In genomic region chr4:156875697-156876096, GRCh38 we compare ENCODE assay signal across 18 cellular contexts.
DNase-seq lines count a peak whose midpoint lies in the region; ATAC-seq and TF ChIP-seq lines count a peak whose summit lies in the region.
"Had no signal": no experiment of that assay in that cellular context is flagged by ENCODE, and none has a peak within 500 bp of the region (broad histone marks: within the 10 kb centered on the region; RNA-seq: fewer than 3 reads in every experiment).

No MANE protein-coding gene starts in this region.

- peaks cover 18% of the 10 kb centered on the region; the same call in 1 of the 2 replicates for H3K79me2 ChIP-seq in PC-3 (ENCODE audit: low read length)

- no peaks in the 10 kb centered on the region for H3K9me3 Mint-ChIP-seq in type B pancreatic cell
- H3K9me3 Mint-ChIP-seq in activated CD4-positive, alpha-beta memory T cell treated with anti-CD3 and anti-CD28 coated beads for 36 hours, result peaks cover 4% of the 10 kb centered on the region

- H3K9ac ChIP-seq in PC-3 (ENCODE audit: low read length), result no peak overlapping the region
- H3K9ac ChIP-seq: GM23248 had no signal

- DNase-seq in PC-3 (no peak), myocyte (ENCODE audit: low read depth) (peak; percentile 19), type B pancreatic cell (ENCODE audit: extremely low spot score, unreplicated experiment) (no peak), caudate nucleus (lab: John Stamatoyannopoulos, UW) (no peak), Right ventricle myocardium superior (no peak)
- DNase-seq in activated CD4-positive, alpha-beta memory T cell treated with anti-CD3 and anti-CD28 coated beads for 36 hours, result no peak
- DNase-seq: ACHN; BE2C; C1 segment of cervical spinal cord; CD4-positive, CD25-positive, alpha-beta regulatory T cell; CD8-positive, alpha-beta memory T cell; COR-L47; GM23248; HCEC 1CT; HFFc6; IMR-90 had no signal

- H3K27me3 ChIP-seq in PC-3 (ENCODE audit: low read length), result no peaks in the 10 kb centered on the region
- H3K27me3 ChIP-seq: BE2C had no signal

- H3K4me1 Mint-ChIP-seq in type B pancreatic cell (ENCODE audit: unreplicated experiment), result peaks cover 3% of the 10 kb centered on the region
- no peaks in the 10 kb centered on the region for H3K4me1 Mint-ChIP-seq in activated CD4-positive, alpha-beta memory T cell treated with anti-CD3 and anti-CD28 coated beads for 36 hours (ENCODE audit: low read depth)
- H3K4me1 Mint-ChIP-seq: CD4-positive, CD25-positive, alpha-beta regulatory T cell; CD8-positive, alpha-beta memory T cell had no signal

- no peak overlapping the region for H2AFZ ChIP-seq in PC-3 (ENCODE audit: low read length)
- H2AFZ ChIP-seq: GM23248 had no signal

- peak overlapping the region; percentile 67 for H3K27ac Mint-ChIP-seq in type B pancreatic cell
- H3K27ac Mint-ChIP-seq in activated CD4-positive, alpha-beta memory T cell treated with anti-CD3 and anti-CD28 coated beads for 36 hours, result no peak overlapping the region
- H3K27ac Mint-ChIP-seq: CD4-positive, CD25-positive, alpha-beta regulatory T cell; CD8-positive, alpha-beta memory T cell; HFFc6 had no signal

- no peak for TF ChIP-seq CTCF in HEK293 (tag by site-specific recombination; IDR thresholded peaks at IDR 0.05)
- TF ChIP-seq CTCF in PC-3 (conservative IDR thresholded peaks at IDR 0.05; ENCODE audit: low read depth, low read length), result no peak
- TF ChIP-seq CTCF in type B pancreatic cell (conservative IDR thresholded peaks at IDR 0.05), result no peak

- H3K4me1 ChIP-seq in HEK293 (ENCODE audit: control insufficient read depth, insufficient read depth, low read length) (peaks cover 10% of the 10 kb centered on the region), PC-3 (ENCODE audit: insufficient read depth, low read length) (peaks cover 12% of the 10 kb centered on the region)
- H3K4me1 ChIP-seq: BE2C had no signal

- H3K27ac ChIP-seq in HEK293 (ENCODE audit: extremely low read depth, low read depth, low read length), result no peak overlapping the region
- H3K27ac ChIP-seq in PC-3 (ENCODE audit: low read length), result no peak overlapping the region
- H3K27ac ChIP-seq in caudate nucleus (ENCODE audit: low read depth, low read length), result no peak overlapping the region
- H3K27ac ChIP-seq: GM23248, HL-60 had no signal

- ATAC-seq in PC-3 (peak; percentile 15; the same call in 1 of the 2 replicates), Right ventricle myocardium superior (ENCODE audit: poor library complexity) (no peak)

- no peaks in the 10 kb centered on the region for H3F3A ChIP-seq in PC-3 (ENCODE audit: low read length, unreplicated experiment)

- BruUV-seq in PC-3 (replicated peaks; lab: Mats Ljungman, UMichigan), result no TSS peak

- no peaks in the 10 kb centered on the region for H3K9me2 ChIP-seq in PC-3 (replicated peaks; ENCODE audit: low read length)

- H3K4me3 Mint-ChIP-seq in type B pancreatic cell, result peak overlapping the region; percentile 34
- H3K4me3 Mint-ChIP-seq in activated CD4-positive, alpha-beta memory T cell treated with anti-CD3 and anti-CD28 coated beads for 36 hours, result no peak overlapping the region
- H3K4me3 Mint-ChIP-seq: CD4-positive, CD25-positive, alpha-beta regulatory T cell; CD8-positive, alpha-beta memory T cell; HFFc6 had no signal

- H3K27me3 Mint-ChIP-seq in type B pancreatic cell, result no peaks in the 10 kb centered on the region
- no peaks in the 10 kb centered on the region for H3K27me3 Mint-ChIP-seq in activated CD4-positive, alpha-beta memory T cell treated with anti-CD3 and anti-CD28 coated beads for 36 hours
- H3K27me3 Mint-ChIP-seq: CD4-positive, CD25-positive, alpha-beta regulatory T cell; CD8-positive, alpha-beta memory T cell had no signal

- H3K4me3 ChIP-seq in HEK293 (ENCODE audit: low read depth, low read length) (no peak overlapping the region), PC-3 (ENCODE audit: low read length) (no peak overlapping the region)
- H3K4me3 ChIP-seq: GM23248 had no signal

- no peaks in the 10 kb centered on the region for H3K9me3 ChIP-seq in HEK293 (ENCODE audit: control insufficient read depth, insufficient read depth, low read depth, low read length)
- no peaks in the 10 kb centered on the region for H3K9me3 ChIP-seq in PC-3 (ENCODE audit: low read length)
- H3K9me3 ChIP-seq: BE2C had no signal

- no peaks in the 10 kb centered on the region for H3K36me3 ChIP-seq in HEK293 (ENCODE audit: control insufficient read depth in 2 of 2, insufficient read depth in 1 of 2, low read length in 2 of 2)
- H3K36me3 ChIP-seq in PC-3 (ENCODE audit: low read depth, low read length), result no peaks in the 10 kb centered on the region
- H3K36me3 ChIP-seq: BE2C had no signal

- CTCF ChIA-PET in HEK293 (lab: Yijun Ruan, JAX), result interaction anchor here (0.5 kb wide), 1 partner anchor 370 kb away, joined by 3 read pairs; no protein-coding TSS in a partner anchor
- CTCF ChIA-PET in PC-3 (lab: Charles Lee), result no interaction called here
- CTCF ChIA-PET in activated CD4-positive, alpha-beta memory T cell treated with anti-CD3 and anti-CD28 coated beads for 36 hours (lab: Charles Lee), result no interaction called here

- H3K36me3 Mint-ChIP-seq in type B pancreatic cell, result no peaks in the 10 kb centered on the region
- no peaks in the 10 kb centered on the region for H3K36me3 Mint-ChIP-seq in activated CD4-positive, alpha-beta memory T cell treated with anti-CD3 and anti-CD28 coated beads for 36 hours
- H3K36me3 Mint-ChIP-seq: CD4-positive, CD25-positive, alpha-beta regulatory T cell; CD8-positive, alpha-beta memory T cell had no signal

- POLR2A ChIA-PET in HEK293 (lab: Yijun Ruan, JAX), result no interaction called here
- POLR2A ChIA-PET in PC-3 (lab: Charles Lee; ENCODE audit: unreplicated experiment), result no interaction called here
- POLR2A ChIA-PET in activated CD4-positive, alpha-beta memory T cell treated with anti-CD3 and anti-CD28 coated beads for 36 hours (lab: Charles Lee), result no interaction called here

- intact Hi-C loops in PC-3 (cut with micrococcal nuclease) (no loop called here), Right ventricle myocardium superior (cut with DNase I) (no loop called here)
- intact Hi-C loops in activated CD4-positive, alpha-beta memory T cell treated with anti-CD3 and anti-CD28 coated beads for 36 hours (cut with micrococcal nuclease), result no loop called here

- H3K4me2 ChIP-seq in PC-3 (ENCODE audit: low read length), result no peak overlapping the region

- H4K20me1 ChIP-seq in PC-3 (ENCODE audit: low read length), result no peaks in the 10 kb centered on the region

TF ChIP-seq in HEK293, 187 proteins besides CTCF, POLR2A, EP300 and RAD21:
- TF ChIP-seq PRDM10 (tag by site-specific recombination; IDR thresholded peaks at IDR 0.05) (peak; percentile 54; the same call in 1 of the 2 replicates), ZNF114 (tag by site-specific recombination; IDR thresholded peaks at IDR 0.05) (no peak)
TF ChIP-seq in HEK293: peak in this region for 1.
